In genomic region chr9:81536242-81537025, GRCh38 we compare ENCODE assay signal across 14 cellular contexts.
A peak's percentile ranks its signal among the peaks of the same experiment; 100 is the strongest.
DNase-seq lines count a peak whose midpoint lies in the region; ATAC-seq and TF ChIP-seq lines count a peak whose summit lies in the region.
"Had no signal": no experiment of that assay in that cellular context is flagged by ENCODE, and none has a peak within 500 bp of the region (broad histone marks: within the 10 kb centered on the region; RNA-seq: fewer than 3 reads in every experiment).

No MANE protein-coding gene starts in this region.

- H4K8ac ChIP-seq in neuronal stem cell (ENCODE audit: low read depth, low read length) = no peak overlapping the region

- no peak overlapping the region for H2BK5ac ChIP-seq in neuronal stem cell (ENCODE audit: low read length)

- H2AFZ ChIP-seq in GM23338 (peak overlapping the region; percentile 65; the same call in 1 of the 2 replicates), hepatocyte (no peak overlapping the region), neuronal stem cell (ENCODE audit: low read length) (no peak overlapping the region)

- H3K9me2 ChIP-seq in GM23338 (ENCODE audit: insufficient read depth) (no peaks in the 10 kb centered on the region), hepatocyte (replicated peaks; ENCODE audit: insufficient read depth) (no peaks in the 10 kb centered on the region)

- H3K9me3 Mint-ChIP-seq in GM23338 = no peaks in the 10 kb centered on the region

- H2BK120ac ChIP-seq in neuronal stem cell (ENCODE audit: low read depth, low read length) = no peak overlapping the region

- no peak overlapping the region for H3K4ac ChIP-seq in neuronal stem cell (ENCODE audit: low read length)

- H3K27me3 ChIP-seq in GM23338 (ENCODE audit: insufficient read depth) = no peaks in the 10 kb centered on the region
- no peaks in the 10 kb centered on the region for H3K27me3 ChIP-seq in SJCRH30
- H3K27me3 ChIP-seq in hepatocyte = no peaks in the 10 kb centered on the region
- H3K27me3 ChIP-seq in neuronal stem cell (ENCODE audit: control insufficient read depth in 3 of 3, insufficient read depth in 3 of 3, low read depth in 1 of 3, low read length in 3 of 3) = peaks cover 0 to 59% (median 0%) of the 10 kb centered on the region in 3 experiments
- H3K27me3 ChIP-seq: BLaER1 had no signal

- H3K4me3 Mint-ChIP-seq in GM23338 = no peak overlapping the region
- H3K4me3 Mint-ChIP-seq: CD4-positive, alpha-beta memory T cell had no signal

- ATAC-seq in GM23338 = no peak

- H3K4me3 ChIP-seq in GM23338 (no peak overlapping the region), SJCRH30 (peak overlapping the region; percentile 5), hepatocyte (no peak overlapping the region), neuronal stem cell (ENCODE audit: low read length in 2 of 2) (no peak overlapping the region)
- H3K4me3 ChIP-seq: BLaER1 had no signal

- no peak overlapping the region for H3K9ac ChIP-seq in neuronal stem cell (ENCODE audit: low read depth, low read length, poor library complexity)
- H3K9ac ChIP-seq: BLaER1 had no signal

- H3K27me3 Mint-ChIP-seq in GM23338 (ENCODE audit: insufficient read depth, low read depth, poor library complexity) = no peaks in the 10 kb centered on the region
- H3K27me3 Mint-ChIP-seq: CD4-positive, alpha-beta memory T cell had no signal

- TF ChIP-seq CTCF in GM23338 (conservative IDR thresholded peaks at IDR 0.05; ENCODE audit: low read depth in 2 of 2) = no peak
- no peak for TF ChIP-seq CTCF in hepatocyte (IDR thresholded peaks at IDR 0.05; ENCODE audit: poor library complexity)

- no peak overlapping the region for H2AK5ac ChIP-seq in neuronal stem cell (ENCODE audit: low read depth, low read length)

- no peak overlapping the region for H3K27ac ChIP-seq in GM23338 (ENCODE audit: low read depth)
- H3K27ac ChIP-seq in SJCRH30 = peak overlapping the region; percentile 71
- peak overlapping the region; percentile 78 for H3K27ac ChIP-seq in hepatocyte
- peak overlapping the region; percentile 1 for H3K27ac ChIP-seq in neuronal stem cell (replicated peaks; ENCODE audit: low read length)
- H3K27ac ChIP-seq: BLaER1 had no signal

- no peaks in the 10 kb centered on the region for H3K36me3 Mint-ChIP-seq in GM23338 (ENCODE audit: low read depth)
- H3K36me3 Mint-ChIP-seq: CD4-positive, alpha-beta memory T cell had no signal

- H4K20me1 ChIP-seq in GM23338 (replicated peaks; ENCODE audit: insufficient read depth) (no peaks in the 10 kb centered on the region), hepatocyte (ENCODE audit: insufficient read depth, poor library complexity, severe bottlenecking) (no peaks in the 10 kb centered on the region)
- H4K20me1 ChIP-seq: BLaER1 had no signal

- no peak overlapping the region for H3K27ac Mint-ChIP-seq in GM23338
- H3K27ac Mint-ChIP-seq: CD4-positive, alpha-beta memory T cell had no signal

- H3K4me1 ChIP-seq in GM23338 (ENCODE audit: insufficient read depth) (peaks cover 18% of the 10 kb centered on the region; the same call in 1 of the 2 replicates), SJCRH30 (peaks cover 32% of the 10 kb centered on the region), hepatocyte (ENCODE audit: insufficient read depth) (peaks cover 19% of the 10 kb centered on the region), neuronal stem cell (ENCODE audit: control insufficient read depth in 2 of 2, insufficient read depth in 1 of 2, low read depth in 1 of 2, low read length in 2 of 2) (peaks cover 10 to 28% of the 10 kb centered on the region in 2 donors)
- H3K4me1 ChIP-seq: BLaER1 had no signal

- H3K4me2 ChIP-seq in GM23338 (no peak overlapping the region), hepatocyte (peak overlapping the region; percentile 16), neuronal stem cell (ENCODE audit: insufficient read depth, low read length, poor library complexity, severe bottlenecking) (no peak overlapping the region)
- H3K4me2 ChIP-seq: BLaER1 had no signal

- no peak overlapping the region for H2BK15ac ChIP-seq in neuronal stem cell (ENCODE audit: low read length)

- peaks cover 3% of the 10 kb centered on the region; the same call in 2 of the 3 replicates for H3K4me1 Mint-ChIP-seq in GM23338
- H3K4me1 Mint-ChIP-seq: CD4-positive, alpha-beta memory T cell had no signal

- WGBS in hepatocyte (ENCODE audit: low lambda C conversion rate, missing lambda C conversion rate) = 77% methylated on average over 9 of the region's 9 CpGs
- WGBS in neuronal stem cell (ENCODE audit: extremely low coverage in 2 of 2, insufficient read length in 2 of 2, insufficient replicate concordance in 1 of 2), 2 donors = no CpG with 5 or more reads among the region's 9 CpGs

- H3K36me3 ChIP-seq in GM23338 (ENCODE audit: insufficient read depth) (no peaks in the 10 kb centered on the region), SJCRH30 (no peaks in the 10 kb centered on the region), hepatocyte (replicated peaks; ENCODE audit: insufficient read depth, low read depth) (no peaks in the 10 kb centered on the region), neuronal stem cell (replicated peaks in 1 of 2; ENCODE audit: control insufficient read depth in 2 of 2, insufficient read depth in 2 of 2, low read length in 2 of 2) (no peaks in the 10 kb centered on the region)
- H3K36me3 ChIP-seq: BLaER1 had no signal

- H3K79me1 ChIP-seq in neuronal stem cell (ENCODE audit: low read depth, low read length) = no peaks in the 10 kb centered on the region

- H3K9me3 ChIP-seq in SJCRH30 (replicated peaks) (no peaks in the 10 kb centered on the region), hepatocyte (ENCODE audit: low read depth) (no peaks in the 10 kb centered on the region), neuronal stem cell (replicated peaks in 1 of 2; ENCODE audit: control insufficient read depth in 2 of 2, insufficient read depth in 1 of 2, low read depth in 1 of 2, low read length in 2 of 2) (no peaks in the 10 kb centered on the region)
- H3K9me3 ChIP-seq: BLaER1 had no signal

- no peak overlapping the region for H2BK12ac ChIP-seq in neuronal stem cell (ENCODE audit: low read length)

- no peak overlapping the region for H3K14ac ChIP-seq in neuronal stem cell (ENCODE audit: low read length)

- no peak for DNase-seq in GM23338 (ENCODE audit: low spot score)
- DNase-seq in SJCRH30 = no peak
- no peak for DNase-seq in hepatocyte (ENCODE audit: low spot score)
- no peak for DNase-seq in neuronal stem cell (ENCODE audit: low spot score)
- DNase-seq in NCI-H2081 (lab: John Stamatoyannopoulos, UW) = no peak
- DNase-seq in stimulated activated CD8-positive, alpha-beta memory T cell treated with anti-CD3 and anti-CD28 coated beads, Interleukin-4, amount 100 ng/mL, for 48 hours = no peak
- no peak for DNase-seq in NCI-H82 (lab: John Stamatoyannopoulos, UW)
- DNase-seq in superior temporal gyrus (ENCODE audit: extremely low spot score) = no peak
- DNase-seq: CD4-positive, alpha-beta memory T cell; KG1; NCI-H1105 treated with DMSO at 0.1 percent for 48 hours; NCI-H1694 treated with DMSO at 0.1 percent for 48 hours; NCI-H2107 had no signal

- H3F3A ChIP-seq in GM23338 (replicated peaks; ENCODE audit: low read depth) = no peaks in the 10 kb centered on the region

- no peak overlapping the region for H4K91ac ChIP-seq in neuronal stem cell (ENCODE audit: low read depth, low read length, poor library complexity)

- no peak overlapping the region for H3K23ac ChIP-seq in neuronal stem cell (ENCODE audit: low read depth, low read length, poor library complexity)

- no peaks in the 10 kb centered on the region for H3K79me2 ChIP-seq in GM23338 (replicated peaks; ENCODE audit: insufficient read depth)
- H3K79me2 ChIP-seq in hepatocyte = no peaks in the 10 kb centered on the region

- no peak overlapping the region for H3K18ac ChIP-seq in neuronal stem cell (ENCODE audit: low read length)

TF ChIP-seq in GM23338, 12 proteins besides CTCF, POLR2A, EP300 and RAD21:
- TF ChIP-seq, protein P1, sequence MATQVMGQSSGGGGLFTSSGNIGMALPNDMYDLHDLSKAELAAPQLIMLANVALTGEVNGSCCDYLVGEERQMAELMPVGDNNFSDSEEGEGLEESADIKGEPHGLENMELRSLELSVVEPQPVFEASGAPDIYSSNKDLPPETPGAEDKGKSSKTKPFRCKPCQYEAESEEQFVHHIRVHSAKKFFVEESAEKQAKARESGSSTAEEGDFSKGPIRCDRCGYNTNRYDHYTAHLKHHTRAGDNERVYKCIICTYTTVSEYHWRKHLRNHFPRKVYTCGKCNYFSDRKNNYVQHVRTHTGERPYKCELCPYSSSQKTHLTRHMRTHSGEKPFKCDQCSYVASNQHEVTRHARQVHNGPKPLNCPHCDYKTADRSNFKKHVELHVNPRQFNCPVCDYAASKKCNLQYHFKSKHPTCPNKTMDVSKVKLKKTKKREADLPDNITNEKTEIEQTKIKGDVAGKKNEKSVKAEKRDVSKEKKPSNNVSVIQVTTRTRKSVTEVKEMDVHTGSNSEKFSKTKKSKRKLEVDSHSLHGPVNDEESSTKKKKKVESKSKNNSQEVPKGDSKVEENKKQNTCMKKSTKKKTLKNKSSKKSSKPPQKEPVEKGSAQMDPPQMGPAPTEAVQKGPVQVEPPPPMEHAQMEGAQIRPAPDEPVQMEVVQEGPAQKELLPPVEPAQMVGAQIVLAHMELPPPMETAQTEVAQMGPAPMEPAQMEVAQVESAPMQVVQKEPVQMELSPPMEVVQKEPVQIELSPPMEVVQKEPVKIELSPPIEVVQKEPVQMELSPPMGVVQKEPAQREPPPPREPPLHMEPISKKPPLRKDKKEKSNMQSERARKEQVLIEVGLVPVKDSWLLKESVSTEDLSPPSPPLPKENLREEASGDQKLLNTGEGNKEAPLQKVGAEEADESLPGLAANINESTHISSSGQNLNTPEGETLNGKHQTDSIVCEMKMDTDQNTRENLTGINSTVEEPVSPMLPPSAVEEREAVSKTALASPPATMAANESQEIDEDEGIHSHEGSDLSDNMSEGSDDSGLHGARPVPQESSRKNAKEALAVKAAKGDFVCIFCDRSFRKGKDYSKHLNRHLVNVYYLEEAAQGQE (IDR thresholded peaks at IDR 0.05; ENCODE audit: unreplicated experiment) = no peak
